ENCODE assay signal across 8 cellular contexts in the genomic region with DNA sequence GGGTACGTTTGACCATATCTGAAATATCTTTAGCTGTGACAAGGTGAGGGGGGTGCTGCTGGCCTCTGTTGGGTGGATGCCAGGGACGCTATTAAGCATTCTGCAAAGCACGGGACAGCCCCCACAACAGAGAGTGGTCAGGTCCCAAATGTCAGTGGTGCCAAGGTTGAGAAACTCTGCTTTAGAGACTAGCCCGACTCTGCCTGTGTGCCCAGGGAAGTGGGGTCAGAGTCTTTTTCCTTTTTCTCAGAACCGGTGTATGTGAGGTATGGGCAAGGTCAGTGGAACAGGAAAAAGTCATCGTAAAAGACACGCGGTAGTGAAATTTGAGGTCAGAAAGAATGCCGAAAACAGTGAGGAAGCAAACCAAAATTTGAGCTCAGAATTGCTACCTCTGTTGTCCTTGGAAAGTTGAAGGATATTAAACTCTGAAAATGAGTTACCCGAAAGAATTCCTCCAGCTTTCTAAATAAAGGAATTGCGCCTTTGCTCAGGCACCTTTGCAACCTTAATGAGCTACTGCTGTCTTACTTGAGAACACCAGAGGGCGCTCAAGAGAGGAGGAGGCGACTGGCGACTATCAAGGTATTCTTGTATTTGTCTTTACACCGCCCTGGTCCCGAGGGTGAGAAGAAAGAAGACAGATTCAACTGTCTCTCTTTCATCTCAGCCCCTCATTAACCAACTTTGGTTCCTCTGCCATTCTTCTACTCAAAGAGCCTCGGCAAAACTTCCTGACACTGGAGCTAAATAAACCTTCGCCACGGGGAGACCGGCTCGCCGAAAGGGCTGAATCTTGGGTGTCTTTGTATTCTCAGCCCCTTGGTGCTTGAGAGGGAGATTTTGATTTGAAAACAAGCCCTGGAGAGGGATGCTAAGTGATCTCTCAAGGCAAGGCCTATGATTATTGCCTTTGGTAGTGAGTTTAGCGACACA.
DNase-seq lines count a peak whose midpoint lies in the region; ATAC-seq, FAIRE-seq and TF ChIP-seq lines count a peak whose summit lies in the region.

No MANE protein-coding gene starts in this region.

- no peaks in the 10 kb centered on the region for H3K4me1 Mint-ChIP-seq in activated CD4-positive, alpha-beta memory T cell treated with anti-CD3 and anti-CD28 coated beads for 36 hours (ENCODE audit: low read depth)

- no peak overlapping the region for H3K4me3 Mint-ChIP-seq in activated CD4-positive, alpha-beta memory T cell treated with anti-CD3 and anti-CD28 coated beads for 36 hours

- no peaks in the 10 kb centered on the region for H3K36me3 Mint-ChIP-seq in activated CD4-positive, alpha-beta memory T cell treated with anti-CD3 and anti-CD28 coated beads for 36 hours

- POLR2A ChIA-PET in activated CD4-positive, alpha-beta memory T cell treated with anti-CD3 and anti-CD28 coated beads for 36 hours (lab: Charles Lee), result no interaction called here

- H3K27me3 Mint-ChIP-seq in activated CD4-positive, alpha-beta memory T cell treated with anti-CD3 and anti-CD28 coated beads for 36 hours, result peaks cover 3% of the 10 kb centered on the region

- peak; percentile 52 for DNase-seq in AG20443 (ENCODE audit: low spot score)
- DNase-seq in GM12891 (ENCODE audit: insufficient read length, low spot score), result no peak
- peak; percentile 35 for DNase-seq in NCI-H2196 treated with DMSO at 0.1 percent for 48 hours (lab: John Stamatoyannopoulos, UW; ENCODE audit: unreplicated experiment)
- peak; percentile 44 for DNase-seq in activated CD4-positive, alpha-beta memory T cell treated with anti-CD3 and anti-CD28 coated beads for 36 hours
- peak; percentile 32 for DNase-seq in fibroblast of peridontal ligament (ENCODE audit: extremely low read depth)
- DNase-seq in nucleus accumbens (lab: John Stamatoyannopoulos, UW), result peak in 30 of 56 donors; percentile 1 to 53 (median 17)

- no peak overlapping the region for H3K27ac Mint-ChIP-seq in activated CD4-positive, alpha-beta memory T cell treated with anti-CD3 and anti-CD28 coated beads for 36 hours

- intact Hi-C loops in activated CD4-positive, alpha-beta memory T cell treated with anti-CD3 and anti-CD28 coated beads for 36 hours (cut with micrococcal nuclease), result loop anchor here (1.0 to 2.0 kb wide), 2 partner anchors 187 to 256 kb away; no protein-coding TSS in a partner anchor

- H3K9me3 Mint-ChIP-seq in activated CD4-positive, alpha-beta memory T cell treated with anti-CD3 and anti-CD28 coated beads for 36 hours, result no peaks in the 10 kb centered on the region

- FAIRE-seq in GM12891 (lab: Jason Lieb, UNC), result peak; percentile 65

- no peak for TF ChIP-seq POLR2A in GM12891 (IDR thresholded peaks at IDR 0.05; ENCODE audit: low read depth, low read length)

- CTCF ChIA-PET in activated CD4-positive, alpha-beta memory T cell treated with anti-CD3 and anti-CD28 coated beads for 36 hours (lab: Charles Lee), result interaction anchor here (0.6 to 3.8 kb wide), 60 partner anchors 9 to 665 kb away, joined by 3 to 34 read pairs (median 4); no protein-coding TSS in a partner anchor

- no peak for ATAC-seq in HG03439 (IDR thresholded peaks at IDR 0.05; ENCODE audit: unreplicated experiment)
- no peak for ATAC-seq in HG03097 (IDR thresholded peaks at IDR 0.05; ENCODE audit: low FRiP score, unreplicated experiment)

TF ChIP-seq in GM12891, 5 proteins besides CTCF, POLR2A, EP300 and RAD21:
- TF ChIP-seq TAF1 (IDR thresholded peaks at IDR 0.05; ENCODE audit: low read depth, low read length), result no peak
- TF ChIP-seq POU2F2 (IDR thresholded peaks at IDR 0.05; ENCODE audit: low read depth, low read length), result no peak
- TF ChIP-seq PAX5 (IDR thresholded peaks at IDR 0.05; ENCODE audit: insufficient read depth, low read length, severe bottlenecking), result no peak
- TF ChIP-seq SPI1 (IDR thresholded peaks at IDR 0.05; ENCODE audit: low read depth, low read length), result no peak
- no peak for TF ChIP-seq POLR2AphosphoS5 (IDR thresholded peaks at IDR 0.05; ENCODE audit: low read depth, low read length)
